ENCODE assay signal across 18 cellular contexts in genomic region chr11:45606514-45607024, GRCh38. TPM values are rescaled to one million over a fixed set of nuclear protein-coding genes. Genes with fewer than 3 reads are reported as not detected.
DNase-seq lines count a peak whose midpoint lies in the region; ATAC-seq and TF ChIP-seq lines count a peak whose summit lies in the region.
"Had no signal": no experiment of that assay in that cellular context is flagged by ENCODE, and none has a peak within 500 bp of the region (broad histone marks: within the 10 kb centered on the region; RNA-seq: fewer than 3 reads in every experiment).

No MANE protein-coding gene starts in this region.

- H3K4me1 ChIP-seq in neuronal stem cell (ENCODE audit: control insufficient read depth in 2 of 2, insufficient read depth in 1 of 2, low read depth in 1 of 2, low read length in 2 of 2): peaks cover 8 to 21% of the 10 kb centered on the region in 2 donors
- peaks cover 0 to 8% of the 10 kb centered on the region in 2 donors for H3K4me1 ChIP-seq in right atrium auricular region
- H3K4me1 ChIP-seq: left lung had no signal

- TF ChIP-seq CTCF in right atrium auricular region (IDR thresholded peaks at IDR 0.05): no peak

- H3K9me3 ChIP-seq in neuronal stem cell (replicated peaks in 1 of 2; ENCODE audit: control insufficient read depth in 2 of 2, insufficient read depth in 1 of 2, low read depth in 1 of 2, low read length in 2 of 2): no peaks in the 10 kb centered on the region
- H3K9me3 ChIP-seq in right atrium auricular region: no peaks in the 10 kb centered on the region
- H3K9me3 ChIP-seq: left lung, thyroid gland had no signal

- H3K27ac ChIP-seq in neuronal stem cell (replicated peaks; ENCODE audit: low read length) (no peak overlapping the region), right atrium auricular region (no peak overlapping the region)
- H3K27ac ChIP-seq: epithelial cell of prostate, left lung, thyroid gland had no signal

- no peak overlapping the region for H3K9ac ChIP-seq in neuronal stem cell (ENCODE audit: low read depth, low read length, poor library complexity)

- H2BK15ac ChIP-seq in neuronal stem cell (ENCODE audit: low read length): peak overlapping the region; percentile 34

- no peak overlapping the region for H4K91ac ChIP-seq in neuronal stem cell (ENCODE audit: low read depth, low read length, poor library complexity)

- H3K18ac ChIP-seq in neuronal stem cell (ENCODE audit: low read length): peak overlapping the region; percentile 92

- H3K4me3 ChIP-seq in neuronal stem cell (ENCODE audit: low read length in 2 of 2) (no peak overlapping the region), right atrium auricular region (no peak overlapping the region)
- H3K4me3 ChIP-seq: left lung, thyroid gland had no signal

- no peaks in the 10 kb centered on the region for H3K27me3 ChIP-seq in neuronal stem cell (ENCODE audit: control insufficient read depth in 3 of 3, insufficient read depth in 3 of 3, low read depth in 1 of 3, low read length in 3 of 3)
- no peaks in the 10 kb centered on the region for H3K27me3 ChIP-seq in right atrium auricular region
- H3K27me3 ChIP-seq: thyroid gland had no signal

- H2BK5ac ChIP-seq in neuronal stem cell (ENCODE audit: low read length): peak overlapping the region; percentile 50

- no peak overlapping the region for H3K4ac ChIP-seq in neuronal stem cell (ENCODE audit: low read length)

- peak overlapping the region; percentile 6 for H2AK5ac ChIP-seq in neuronal stem cell (ENCODE audit: low read depth, low read length)

- H2BK120ac ChIP-seq in neuronal stem cell (ENCODE audit: low read depth, low read length): no peak overlapping the region

- no peak overlapping the region for H2BK12ac ChIP-seq in neuronal stem cell (ENCODE audit: low read length)

- H3K79me1 ChIP-seq in neuronal stem cell (ENCODE audit: low read depth, low read length): no peaks in the 10 kb centered on the region

- H3K23ac ChIP-seq in neuronal stem cell (ENCODE audit: low read depth, low read length, poor library complexity): no peak overlapping the region

- peak overlapping the region; percentile 38 for H3K4me2 ChIP-seq in neuronal stem cell (ENCODE audit: insufficient read depth, low read length, poor library complexity, severe bottlenecking)

- H3K36me3 ChIP-seq in neuronal stem cell (replicated peaks in 1 of 2; ENCODE audit: control insufficient read depth in 2 of 2, insufficient read depth in 2 of 2, low read length in 2 of 2) (no peaks in the 10 kb centered on the region), right atrium auricular region (no peaks in the 10 kb centered on the region)
- H3K36me3 ChIP-seq: left lung, thyroid gland had no signal

- no CpG with 5 or more reads among the region's 7 CpGs for WGBS in neuronal stem cell (ENCODE audit: extremely low coverage in 2 of 2, insufficient read length in 2 of 2, insufficient replicate concordance in 1 of 2), 2 donors

- no peak overlapping the region for H2AFZ ChIP-seq in neuronal stem cell (ENCODE audit: low read length)

- ATAC-seq in GM19328 (IDR thresholded peaks at IDR 0.05; ENCODE audit: unreplicated experiment) (no peak), HG03342 (IDR thresholded peaks at IDR 0.05; ENCODE audit: unreplicated experiment) (no peak)
- ATAC-seq: activated T-cell treated with anti-CD3 and anti-CD28 coated beads, Interleukin-2, amount 50 U/mL, for 72 hours; left lung; PC-3; right cardiac atrium had no signal

- no peak overlapping the region for H4K8ac ChIP-seq in neuronal stem cell (ENCODE audit: low read depth, low read length)

- DNase-seq in NCI-H2171 treated with DMSO at 0.1 percent for 48 hours (lab: John Stamatoyannopoulos, UW): peak; percentile 17
- no peak for DNase-seq in NCI-H2171 (lab: John Stamatoyannopoulos, UW)
- DNase-seq in NCI-H2227 treated with DMSO at 0.1 percent for 48 hours (lab: John Stamatoyannopoulos, UW): peak; percentile 71
- peak in 38 of 42 donors; percentile 10 to 74 (median 40) for DNase-seq in head of caudate nucleus
- peak; percentile 80 for DNase-seq in neuronal stem cell (ENCODE audit: low spot score)
- no peak for DNase-seq in right atrium auricular region (ENCODE audit: low spot score)
- DNase-seq: activated CD4-positive, alpha-beta memory T cell treated with anti-CD3 and anti-CD28 coated beads for 36 hours; activated T-cell treated with anti-CD3 and anti-CD28 coated beads, Interleukin-2, amount 50 U/mL, for 72 hours; left lung; naive B cell; NCI-H446; PC-3; right cardiac atrium; stimulated activated CD4-positive, alpha-beta T cell treated with anti-CD3 and anti-CD28 coated beads, Interleukin-4, amount 100 ng/mL, for 1 hour had no signal

- no peak overlapping the region for H3K14ac ChIP-seq in neuronal stem cell (ENCODE audit: low read length)

- intact Hi-C loops in head of caudate nucleus (cut with DNase I): no loop called here

RNA-seq across cellular contexts. Expression of gene CHST1, which starts 58.9 kb away (rescaled TPM):
- polyA plus RNA-seq in neuronal stem cell (2013, experiment 1 of 2): 2.3 TPM
- polyA plus RNA-seq in neuronal stem cell (2013, experiment 2 of 2): 2.4 TPM
- total RNA-seq in right atrium auricular region: 1 to 10 TPM; 2.7 to 5.4 TPM
- total RNA-seq: PC-3 had no signal

Comparison
In these comparisons a context has a peak if more than half of its experiments do, and no peak if none do; other contexts are left out.
1. DNase-seq: peak in NCI-H2171 treated with DMSO at 0.1 percent for 48 hours (single experiment), NCI-H2227 treated with DMSO at 0.1 percent for 48 hours (single experiment), head of caudate nucleus (38 of 42) and neuronal stem cell (single experiment); none in NCI-H2171 (single experiment) and right atrium auricular region (single experiment).